Comparison of ENCODE assay signal across 1 cellular context in the genomic region with DNA sequence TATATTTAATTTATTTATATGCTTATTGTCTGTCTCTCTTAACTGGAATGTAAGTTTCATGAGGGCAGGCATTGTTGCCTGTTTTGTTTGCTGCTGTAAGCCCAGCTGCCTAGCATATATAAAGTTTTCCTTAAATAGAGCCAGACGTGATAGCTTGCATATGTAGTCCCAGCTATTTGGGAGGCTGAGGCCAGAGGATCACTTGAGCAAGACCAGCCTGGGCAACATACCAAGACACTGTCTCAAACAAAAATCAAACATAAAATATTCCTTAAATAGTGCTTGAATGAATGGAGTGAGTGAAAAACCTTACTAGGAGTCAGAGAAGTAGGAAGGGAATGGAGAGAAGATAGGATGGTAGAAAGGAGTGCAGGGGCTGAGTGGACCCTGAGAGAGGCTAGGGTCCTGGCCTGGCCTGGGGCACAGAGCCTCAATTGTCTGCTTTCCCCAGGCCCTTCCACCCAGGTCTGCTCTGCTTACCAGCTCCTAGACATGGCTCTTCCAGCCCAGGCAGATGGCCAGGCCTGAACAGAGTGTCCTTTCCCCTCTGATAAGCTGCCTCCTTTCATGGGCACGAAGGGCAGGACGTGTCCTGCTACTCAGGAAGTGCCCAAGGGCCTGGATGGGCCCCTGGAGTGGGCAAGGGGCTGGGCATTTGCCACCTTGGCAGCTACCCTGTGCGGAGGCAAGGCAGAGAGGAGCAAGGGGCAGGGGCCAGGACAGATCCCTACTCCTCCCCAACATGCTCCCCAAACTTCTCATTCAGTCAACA.
A peak's percentile ranks its signal among the peaks of the same experiment; 100 is the strongest.
TF ChIP-seq lines count a peak whose summit lies in the region.

No MANE protein-coding gene starts in this region.

TF ChIP-seq in K562, 482 proteins besides CTCF, POLR2A, EP300 and RAD21:
- no peak for TF ChIP-seq BRCA1 (IDR thresholded peaks at IDR 0.05)
- TF ChIP-seq BRCA1 (CRISPR knock-in tag; IDR thresholded peaks at IDR 0.05), result 0 out of 2 replicates have a peak, but pooled peaks have one; percentile 44
- TF ChIP-seq, protein P1, sequence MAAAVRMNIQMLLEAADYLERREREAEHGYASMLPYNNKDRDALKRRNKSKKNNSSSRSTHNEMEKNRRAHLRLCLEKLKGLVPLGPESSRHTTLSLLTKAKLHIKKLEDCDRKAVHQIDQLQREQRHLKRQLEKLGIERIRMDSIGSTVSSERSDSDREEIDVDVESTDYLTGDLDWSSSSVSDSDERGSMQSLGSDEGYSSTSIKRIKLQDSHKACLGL (CRISPR knock-in tag; IDR thresholded peaks at IDR 0.05; ENCODE audit: borderline replicate concordance, poor library complexity, severe bottlenecking), result no peak
- peak; percentile 41; the same call in 1 of the 2 replicates for TF ChIP-seq ZNF316 (IDR thresholded peaks at IDR 0.05)
